Comparison of ENCODE assay signal across 10 cellular contexts in genomic region chr10:74855027-74855426, GRCh38. TPM values are rescaled to one million over a fixed set of nuclear protein-coding genes. Genes with fewer than 3 reads are reported as not detected.
DNase-seq lines count a peak whose midpoint lies in the region; ATAC-seq and TF ChIP-seq lines count a peak whose summit lies in the region.
"Had no signal": no experiment of that assay in that cellular context is flagged by ENCODE, and none has a peak within 500 bp of the region (broad histone marks: within the 10 kb centered on the region; RNA-seq: fewer than 3 reads in every experiment).

No MANE protein-coding gene starts in this region.

- H3K36me3 ChIP-seq in A673 (ENCODE audit: insufficient read depth, low read length, poor library complexity, severe bottlenecking): no peaks in the 10 kb centered on the region

- H3K9me3 ChIP-seq in A673 (ENCODE audit: low read depth, low read length, poor library complexity, severe bottlenecking) (no peaks in the 10 kb centered on the region), right cardiac atrium (ENCODE audit: control insufficient read depth, low read length) (no peaks in the 10 kb centered on the region)

- H3K27me3 ChIP-seq in A673 (replicated peaks; ENCODE audit: insufficient read depth, low read depth, low read length, poor library complexity): no peaks in the 10 kb centered on the region
- H3K27me3 ChIP-seq in right cardiac atrium (ENCODE audit: control insufficient read depth, insufficient read depth): no peaks in the 10 kb centered on the region

- no peak for TF ChIP-seq CTCF in A673 (conservative IDR thresholded peaks at IDR 0.05; ENCODE audit: low read depth, low read length)

- WGBS in right cardiac atrium: 29% methylated on average over 2 of the region's 2 CpGs

- H3K27ac ChIP-seq in A673 (ENCODE audit: low read depth, low read length, poor library complexity, severe bottlenecking) (peak overlapping the region; percentile 54), right cardiac atrium (ENCODE audit: low read length) (no peak overlapping the region)

- ATAC-seq in GM19463 (IDR thresholded peaks at IDR 0.05; ENCODE audit: unreplicated experiment) (peak; percentile 54), right cardiac atrium (peak; percentile 70 to 71), GM18519 (IDR thresholded peaks at IDR 0.05; ENCODE audit: low FRiP score, unreplicated experiment) (no peak)

- DNase-seq in A673 (ENCODE audit: low spot score) (peak; percentile 33), OCI-M1 (lab: John Stamatoyannopoulos, UW) (peak; percentile 70), right cardiac atrium (peak in 2 of 3 donors; percentile 25 to 65), hepatic stellate cell (ENCODE audit: low spot score) (no peak), pons (ENCODE audit: low spot score) (no peak), NCI-H2107 treated with DMSO at 0.1 percent for 48 hours (lab: John Stamatoyannopoulos, UW; ENCODE audit: unreplicated experiment) (no peak)
- DNase-seq: DMS53 had no signal

- POLR2A ChIA-PET in A673 (lab: Charles Lee; ENCODE audit: low non-redundant PET): no interaction called here

- intact Hi-C loops in A673 (cut with micrococcal nuclease; ENCODE audit: unreplicated experiment) (no loop called here), right cardiac atrium (cut with DNase I) (no loop called here)

- CTCF ChIA-PET in A673 (lab: Charles Lee): interaction anchor here (0.6 kb wide), 1 partner anchor 29 kb away, joined by 3 read pairs; no protein-coding TSS in a partner anchor

- BruUV-seq in A673 (replicated peaks; lab: Mats Ljungman, UMichigan): no TSS peak

- H3K4me3 ChIP-seq in A673 (ENCODE audit: low read depth, low read length, poor library complexity, severe bottlenecking) (peak overlapping the region; percentile 4), right cardiac atrium (ENCODE audit: low read length) (no peak overlapping the region)
- H3K4me3 ChIP-seq: skin epidermis had no signal

- H3K4me1 ChIP-seq in A673 (ENCODE audit: insufficient read depth, low read length, poor library complexity, severe bottlenecking): peaks cover 42% of the 10 kb centered on the region
- H3K4me1 ChIP-seq in right cardiac atrium (ENCODE audit: control insufficient read depth, insufficient read depth, low read length): peaks cover 6% of the 10 kb centered on the region

RNA-seq across cellular contexts. Expression of gene KAT6B, which starts 28.6 kb away (rescaled TPM):
- 21.8 and 22.2 TPM in 2 replicates for total RNA-seq in A673 (2021)
- 10 to 100 TPM; 44.1 to 53.0 (median 46.7) TPM for total RNA-seq in right cardiac atrium
- polyA plus RNA-seq in right cardiac atrium: 11.3 TPM

Comparison
In these comparisons a context has a peak if more than half of its experiments do, and no peak if none do; other contexts are left out.
1. DNase-seq: peak in A673 (single experiment), OCI-M1 (single experiment) and right cardiac atrium (2 of 3); none in hepatic stellate cell (single experiment), pons (single experiment) and NCI-H2107 treated with DMSO at 0.1 percent for 48 hours (single experiment).